Comparison of ENCODE assay signal across 14 cellular contexts in genomic region chr13:107202371-107203023, GRCh38.
DNase-seq lines count a peak whose midpoint lies in the region; ATAC-seq and TF ChIP-seq lines count a peak whose summit lies in the region.
"Had no signal": no experiment of that assay in that cellular context is flagged by ENCODE, and none has a peak within 500 bp of the region (broad histone marks: within the 10 kb centered on the region; RNA-seq: fewer than 3 reads in every experiment).

No MANE protein-coding gene starts in this region.

- peaks cover 6% of the 10 kb centered on the region for H3K4me1 Mint-ChIP-seq in stimulated activated memory B cell treated with anti-CD40 and anti-IgM and Interleukin-4, amounts not matched to agents 10 μg/mL and 1 μg/mL and 100 μg/mL, for 72 hours
- H3K4me1 Mint-ChIP-seq in activated naive CD4-positive, alpha-beta T cell treated with anti-CD3 and anti-CD28 coated beads, Interleukin-2, amount 10 ng/mL, durations not matched to agents 7 days and 5 days, result no peaks in the 10 kb centered on the region

- no peaks in the 10 kb centered on the region for H3K36me3 Mint-ChIP-seq in stimulated activated memory B cell treated with anti-CD40 and anti-IgM and Interleukin-4, amounts not matched to agents 10 μg/mL and 1 μg/mL and 100 μg/mL, for 72 hours
- H3K36me3 Mint-ChIP-seq in activated naive CD4-positive, alpha-beta T cell treated with anti-CD3 and anti-CD28 coated beads, Interleukin-2, amount 10 ng/mL, durations not matched to agents 7 days and 5 days, result no peaks in the 10 kb centered on the region
- H3K36me3 Mint-ChIP-seq: neural progenitor cell had no signal

- intact Hi-C loops in left ventricle myocardium inferior (cut with micrococcal nuclease), result no loop called here

- no peak for TF ChIP-seq CTCF in choroid plexus epithelial cell (conservative IDR thresholded peaks at IDR 0.05; ENCODE audit: low read depth, low read length)
- no peak for TF ChIP-seq CTCF in left ventricle myocardium inferior (IDR thresholded peaks at IDR 0.05; ENCODE audit: borderline replicate concordance)
- TF ChIP-seq CTCF in parathyroid adenoma (IDR thresholded peaks at IDR 0.05), result no peak

- DNase-seq in HT-29 (ENCODE audit: low spot score) (peak; percentile 8), choroid plexus epithelial cell (ENCODE audit: low read depth) (peak; percentile 68), left ventricle myocardium inferior (peak; percentile 31), NCI-H1436 treated with DMSO at 0.1 percent for 48 hours (lab: John Stamatoyannopoulos, UW) (no peak)
- DNase-seq in activated CD8-positive, alpha-beta memory T cell treated with anti-CD3 and anti-CD28 coated beads, Interleukin-2, amount 50 U/mL, for 4 hours, result no peak
- no peak for DNase-seq in activated naive CD4-positive, alpha-beta T cell treated with anti-CD3 and anti-CD28 coated beads, Interleukin-2, amount 10 ng/mL, durations not matched to agents 7 days and 5 days
- DNase-seq: activated CD8-positive, alpha-beta memory T cell treated with anti-CD3 and anti-CD28 coated beads, Interleukin-2, amount 50 U/mL, for 48 hours; NCI-H510A; stimulated activated CD4-positive, alpha-beta T cell treated with anti-CD3 and anti-CD28 coated beads, Interleukin-15, amount 100 ng/mL, for 24 hours had no signal

- no peak overlapping the region for H3K4me3 ChIP-seq in choroid plexus epithelial cell (ENCODE audit: low read depth, low read length)
- peak overlapping the region; percentile 5 for H3K4me3 ChIP-seq in left ventricle myocardium inferior
- no peak overlapping the region for H3K4me3 ChIP-seq in parathyroid adenoma (ENCODE audit: low read depth, low read length)
- H3K4me3 ChIP-seq: GM12878, neural progenitor cell had no signal

- H3K9me3 ChIP-seq in left ventricle myocardium inferior (replicated peaks) (no peaks in the 10 kb centered on the region), parathyroid adenoma (ENCODE audit: control insufficient read depth, low read length) (no peaks in the 10 kb centered on the region)

- ATAC-seq in stimulated activated memory B cell treated with anti-CD40 and anti-IgM and Interleukin-4, amounts not matched to agents 10 μg/mL and 1 μg/mL and 100 μg/mL, for 72 hours, result no peak

- H3K4me3 Mint-ChIP-seq in stimulated activated memory B cell treated with anti-CD40 and anti-IgM and Interleukin-4, amounts not matched to agents 10 μg/mL and 1 μg/mL and 100 μg/mL, for 72 hours, result no peak overlapping the region
- H3K4me3 Mint-ChIP-seq in activated naive CD4-positive, alpha-beta T cell treated with anti-CD3 and anti-CD28 coated beads, Interleukin-2, amount 10 ng/mL, durations not matched to agents 7 days and 5 days, result no peak overlapping the region
- H3K4me3 Mint-ChIP-seq: neural progenitor cell had no signal

- H3K9me3 Mint-ChIP-seq in stimulated activated memory B cell treated with anti-CD40 and anti-IgM and Interleukin-4, amounts not matched to agents 10 μg/mL and 1 μg/mL and 100 μg/mL, for 72 hours, result no peaks in the 10 kb centered on the region
- no peaks in the 10 kb centered on the region for H3K9me3 Mint-ChIP-seq in activated naive CD4-positive, alpha-beta T cell treated with anti-CD3 and anti-CD28 coated beads, Interleukin-2, amount 10 ng/mL, durations not matched to agents 7 days and 5 days

- H3K4me2 ChIP-seq in parathyroid adenoma (ENCODE audit: low read length), result no peak overlapping the region
- H3K4me2 ChIP-seq: neural progenitor cell had no signal

- H3K79me2 ChIP-seq in parathyroid adenoma, result no peaks in the 10 kb centered on the region

- CTCF ChIA-PET in activated naive CD4-positive, alpha-beta T cell treated with anti-CD3 and anti-CD28 coated beads, Interleukin-2, amount 10 ng/mL, durations not matched to agents 7 days and 5 days (lab: Charles Lee), result interaction anchor here (2.3 kb wide), 1 partner anchor 9 kb away, joined by 5 read pairs; no protein-coding TSS in a partner anchor

- H3K36me3 ChIP-seq in left ventricle myocardium inferior (no peaks in the 10 kb centered on the region), parathyroid adenoma (ENCODE audit: control insufficient read depth, insufficient read depth, low read length) (no peaks in the 10 kb centered on the region)
- H3K36me3 ChIP-seq: neural progenitor cell had no signal

- no peak overlapping the region for H3K27ac Mint-ChIP-seq in stimulated activated memory B cell treated with anti-CD40 and anti-IgM and Interleukin-4, amounts not matched to agents 10 μg/mL and 1 μg/mL and 100 μg/mL, for 72 hours
- H3K27ac Mint-ChIP-seq in activated naive CD4-positive, alpha-beta T cell treated with anti-CD3 and anti-CD28 coated beads, Interleukin-2, amount 10 ng/mL, durations not matched to agents 7 days and 5 days, result no peak overlapping the region
- H3K27ac Mint-ChIP-seq: neural progenitor cell had no signal

- H3K9ac ChIP-seq in parathyroid adenoma, result no peak overlapping the region
- H3K9ac ChIP-seq: neural progenitor cell had no signal

- no peak overlapping the region for H2AFZ ChIP-seq in parathyroid adenoma
- H2AFZ ChIP-seq: neural progenitor cell had no signal

- H3K27me3 Mint-ChIP-seq in stimulated activated memory B cell treated with anti-CD40 and anti-IgM and Interleukin-4, amounts not matched to agents 10 μg/mL and 1 μg/mL and 100 μg/mL, for 72 hours, result no peaks in the 10 kb centered on the region
- H3K27me3 Mint-ChIP-seq in activated naive CD4-positive, alpha-beta T cell treated with anti-CD3 and anti-CD28 coated beads, Interleukin-2, amount 10 ng/mL, durations not matched to agents 7 days and 5 days, result no peaks in the 10 kb centered on the region

- H3K4me1 ChIP-seq in left ventricle myocardium inferior (peaks cover 41% of the 10 kb centered on the region), parathyroid adenoma (no peaks in the 10 kb centered on the region)

- peak overlapping the region; percentile 87 for H3K27ac ChIP-seq in left ventricle myocardium inferior (replicated peaks)
- H3K27ac ChIP-seq in parathyroid adenoma, result peak overlapping the region; percentile 16
- H3K27ac ChIP-seq: neural progenitor cell, VCaP had no signal

- H3K27me3 ChIP-seq in left ventricle myocardium inferior (ENCODE audit: low read depth) (peaks cover 19% of the 10 kb centered on the region), parathyroid adenoma (ENCODE audit: control insufficient read depth, insufficient read depth, low read length) (peaks cover 4% of the 10 kb centered on the region)
- H3K27me3 ChIP-seq: neural progenitor cell had no signal

Comparison
In these comparisons a context has a peak if more than half of its experiments do, and no peak if none do; other contexts are left out.
1. DNase-seq: peak in HT-29 (single experiment), choroid plexus epithelial cell (single experiment) and left ventricle myocardium inferior (single experiment); none in activated CD8-positive, alpha-beta memory T cell treated with anti-CD3 and anti-CD28 coated beads, Interleukin-2, amount 50 U/mL, for 4 hours (single experiment), NCI-H1436 treated with DMSO at 0.1 percent for 48 hours (single experiment) and activated naive CD4-positive, alpha-beta T cell treated with anti-CD3 and anti-CD28 coated beads, Interleukin-2, amount 10 ng/mL, durations not matched to agents 7 days and 5 days (single experiment).